In genomic region chr4:156293657-156294297, GRCh38 we compare ENCODE assay signal across 12 cellular contexts.
DNase-seq lines count a peak whose midpoint lies in the region; ATAC-seq and TF ChIP-seq lines count a peak whose summit lies in the region.
"Had no signal": no experiment of that assay in that cellular context is flagged by ENCODE, and none has a peak within 500 bp of the region (broad histone marks: within the 10 kb centered on the region; RNA-seq: fewer than 3 reads in every experiment).

No MANE protein-coding gene starts in this region.

- peak overlapping the region; percentile 26 for H3K4me2 ChIP-seq in mammary epithelial cell (ENCODE audit: insufficient read depth, low read depth, low read length)

- no peaks in the 10 kb centered on the region for H3K79me2 ChIP-seq in mammary epithelial cell (ENCODE audit: insufficient read depth, low read length)

- no peak overlapping the region for H3K9ac ChIP-seq in mammary epithelial cell (ENCODE audit: insufficient read depth, low read length)

- H4K20me1 ChIP-seq in mammary epithelial cell (ENCODE audit: insufficient read depth, low read length) = no peaks in the 10 kb centered on the region

- no peak overlapping the region for H3K27ac Mint-ChIP-seq in activated T-helper 2 cell treated with anti-CD3 and anti-CD28 coated beads, Interferon-gamma antibody, Interleukin-2, Interleukin-4, amounts not matched to agents 10 μg/mL and 5 μg/mL and 100 μg/mL, durations not matched to agents 14 hours and 24 hours and 36 hours
- H3K27ac Mint-ChIP-seq: activated T-cell treated with anti-CD3 and anti-CD28 coated beads, Interleukin-2, amount 50 U/mL, for 72 hours had no signal

- H3K36me3 ChIP-seq in mammary epithelial cell (ENCODE audit: insufficient read depth, low read length) = no peaks in the 10 kb centered on the region
- H3K36me3 ChIP-seq: sigmoid colon had no signal

- H3K4me1 Mint-ChIP-seq in activated T-helper 2 cell treated with anti-CD3 and anti-CD28 coated beads, Interferon-gamma antibody, Interleukin-2, Interleukin-4, amounts not matched to agents 10 μg/mL and 5 μg/mL and 100 μg/mL, durations not matched to agents 14 hours and 24 hours and 36 hours (ENCODE audit: low read depth) = no peaks in the 10 kb centered on the region

- H2AFZ ChIP-seq in mammary epithelial cell (ENCODE audit: low read depth, low read length) = no peak overlapping the region

- H3K27me3 ChIP-seq in mammary epithelial cell (ENCODE audit: insufficient read depth, low read length) = no peaks in the 10 kb centered on the region
- H3K27me3 ChIP-seq: sigmoid colon had no signal

- TF ChIP-seq CTCF in mammary epithelial cell (conservative IDR thresholded peaks at IDR 0.05 in 1 of 2, IDR thresholded peaks at IDR 0.05 in 1 of 2; ENCODE audit: extremely low read depth in 1 of 2, insufficient read depth in 1 of 2, low read depth in 1 of 2, low read length in 2 of 2) = no peak

- BruUV-seq in mammary epithelial cell (replicated peaks; lab: Mats Ljungman, UMichigan) = no TSS peak

- no peak for ATAC-seq in HG02970 (IDR thresholded peaks at IDR 0.05; ENCODE audit: low FRiP score, unreplicated experiment)
- no peak for ATAC-seq in HG03342 (IDR thresholded peaks at IDR 0.05; ENCODE audit: unreplicated experiment)
- ATAC-seq: activated T-cell treated with anti-CD3 and anti-CD28 coated beads, Interleukin-2, amount 50 U/mL, for 72 hours had no signal

- dilution Hi-C loops in mammary epithelial cell (cut with HindIII; ENCODE audit: low sequenced_read_pairs) = no loop called here

- H3K9me3 ChIP-seq in mammary epithelial cell (replicated peaks; ENCODE audit: insufficient read depth, low read length) = no peaks in the 10 kb centered on the region
- H3K9me3 ChIP-seq: sigmoid colon had no signal

- WGBS in mammary epithelial cell (ENCODE audit: low coverage, missing lambda C conversion rate) = 88% methylated on average over 1 of the region's 1 CpG

- CTCF ChIA-PET in mammary epithelial cell (lab: Charles Lee; ENCODE audit: low non-redundant PET) = interaction anchor here (0.5 to 0.6 kb wide), 2 partner anchors 242 to 677 kb away, joined by 3 read pairs; no protein-coding TSS in a partner anchor

- in situ Hi-C loops in mammary epithelial cell (cut with MboI; ENCODE audit: low sequenced_read_pairs in 2 of 2) = no loop called here

- no peak overlapping the region for H3K4me3 ChIP-seq in mammary epithelial cell (replicated peaks in 1 of 3; ENCODE audit: insufficient read depth in 1 of 3, low read depth in 2 of 3, low read length in 3 of 3)
- H3K4me3 ChIP-seq: sigmoid colon had no signal

- H3K4me3 Mint-ChIP-seq in activated T-helper 2 cell treated with anti-CD3 and anti-CD28 coated beads, Interferon-gamma antibody, Interleukin-2, Interleukin-4, amounts not matched to agents 10 μg/mL and 5 μg/mL and 100 μg/mL, durations not matched to agents 14 hours and 24 hours and 36 hours (ENCODE audit: low read depth) = no peak overlapping the region
- H3K4me3 Mint-ChIP-seq: activated T-cell treated with anti-CD3 and anti-CD28 coated beads, Interleukin-2, amount 50 U/mL, for 72 hours had no signal

- intact Hi-C loops in mammary epithelial cell (cut with micrococcal nuclease) = loop anchor here (2.0 kb wide), 1 partner anchor 85 kb away; no protein-coding TSS in a partner anchor
- intact Hi-C loops in activated T-helper 2 cell treated with anti-CD3 and anti-CD28 coated beads, Interferon-gamma antibody, Interleukin-2, Interleukin-4, amounts not matched to agents 10 μg/mL and 5 μg/mL and 100 μg/mL, durations not matched to agents 14 hours and 24 hours and 36 hours (cut with micrococcal nuclease) = no loop called here

- no peaks in the 10 kb centered on the region for H3K27me3 Mint-ChIP-seq in activated T-helper 2 cell treated with anti-CD3 and anti-CD28 coated beads, Interferon-gamma antibody, Interleukin-2, Interleukin-4, amounts not matched to agents 10 μg/mL and 5 μg/mL and 100 μg/mL, durations not matched to agents 14 hours and 24 hours and 36 hours (ENCODE audit: low read depth)

- H3K27ac ChIP-seq in mammary epithelial cell (ENCODE audit: insufficient read depth, low read depth, low read length) = no peak overlapping the region

- no peaks in the 10 kb centered on the region for H3K9me3 Mint-ChIP-seq in activated T-helper 2 cell treated with anti-CD3 and anti-CD28 coated beads, Interferon-gamma antibody, Interleukin-2, Interleukin-4, amounts not matched to agents 10 μg/mL and 5 μg/mL and 100 μg/mL, durations not matched to agents 14 hours and 24 hours and 36 hours

- no peaks in the 10 kb centered on the region for H3K36me3 Mint-ChIP-seq in activated T-helper 2 cell treated with anti-CD3 and anti-CD28 coated beads, Interferon-gamma antibody, Interleukin-2, Interleukin-4, amounts not matched to agents 10 μg/mL and 5 μg/mL and 100 μg/mL, durations not matched to agents 14 hours and 24 hours and 36 hours (ENCODE audit: low read depth)

- peak; percentile 89 for DNase-seq in EL
- peak; percentile 43 to 72 for DNase-seq in NCI-H446 (lab: John Stamatoyannopoulos, UW)
- DNase-seq in mammary epithelial cell = peak; percentile 71
- DNase-seq in non-pigmented ciliary epithelial cell (ENCODE audit: low read depth) = peak; percentile 94
- no peak for DNase-seq in activated T-helper 2 cell treated with anti-CD3 and anti-CD28 coated beads, Interferon-gamma antibody, Interleukin-2, Interleukin-4, amounts not matched to agents 10 μg/mL and 5 μg/mL and 100 μg/mL, durations not matched to agents 14 hours and 24 hours and 36 hours (ENCODE audit: low spot score)
- DNase-seq in effector CD8-positive, alpha-beta T cell (lab: John Stamatoyannopoulos, UW) = no peak
- DNase-seq: activated T-cell treated with anti-CD3 and anti-CD28 coated beads, Interleukin-2, amount 50 U/mL, for 72 hours; sigmoid colon; stimulated activated naive CD4-positive, alpha-beta T cell; T-helper 9 cell had no signal

- H3K4me1 ChIP-seq in mammary epithelial cell (ENCODE audit: insufficient read depth, low read length) = peaks cover 8% of the 10 kb centered on the region

Comparison
In these comparisons a context has a peak if more than half of its experiments do, and no peak if none do; other contexts are left out.
1. DNase-seq: peak in EL (single experiment), NCI-H446 (2 of 2), mammary epithelial cell (single experiment) and non-pigmented ciliary epithelial cell (single experiment); none in activated T-helper 2 cell treated with anti-CD3 and anti-CD28 coated beads, Interferon-gamma antibody, Interleukin-2, Interleukin-4, amounts not matched to agents 10 μg/mL and 5 μg/mL and 100 μg/mL, durations not matched to agents 14 hours and 24 hours and 36 hours (single experiment) and effector CD8-positive, alpha-beta T cell (single experiment).